ENCODE assay signal across 13 cellular contexts in the genomic region with DNA sequence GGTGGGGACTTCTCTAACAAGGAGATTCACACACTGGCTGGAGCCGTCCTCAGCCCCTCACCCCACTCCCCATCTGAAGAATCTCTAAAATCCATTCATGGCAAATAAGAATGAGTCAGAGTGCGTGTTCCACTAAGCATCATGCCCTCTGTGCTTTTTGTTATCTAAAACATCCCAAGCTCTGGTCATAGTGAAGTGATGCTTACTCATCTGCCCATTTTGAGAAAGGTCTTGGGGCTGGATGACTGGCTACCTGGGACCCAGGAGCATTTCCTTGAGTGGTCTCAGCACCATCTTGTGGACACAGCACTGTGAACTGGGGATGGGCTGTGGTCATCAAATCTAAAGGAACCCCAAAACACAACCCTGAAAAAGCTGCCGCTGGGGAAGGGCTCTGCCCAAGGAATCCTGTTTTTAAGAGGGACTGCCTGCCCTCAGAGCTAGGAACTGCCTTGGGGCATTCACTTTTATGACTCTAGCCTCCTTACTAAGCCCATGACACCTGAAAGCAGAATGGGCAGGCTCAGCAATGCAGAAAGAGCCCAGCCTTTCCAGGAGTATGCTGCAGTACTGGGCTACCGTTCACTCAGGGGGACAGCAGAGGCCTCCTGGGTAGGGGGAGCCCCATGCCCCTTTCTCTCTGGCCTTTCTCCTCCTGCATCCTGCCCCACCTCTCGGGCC. TPM values are rescaled to one million over a fixed set of nuclear protein-coding genes. Genes with fewer than 3 reads are reported as not detected.
DNase-seq lines count a peak whose midpoint lies in the region; ATAC-seq, FAIRE-seq and TF ChIP-seq lines count a peak whose summit lies in the region.
"Had no signal": no experiment of that assay in that cellular context is flagged by ENCODE, and none has a peak within 500 bp of the region (broad histone marks: within the 10 kb centered on the region; RNA-seq: fewer than 3 reads in every experiment).

No MANE protein-coding gene starts in this region.

- DNase-seq in CD4-positive, CD25-positive, alpha-beta regulatory T cell, result no peak
- DNase-seq in LHCN-M2 (ENCODE audit: low read depth) (peak; percentile 72), bronchial epithelial cell (ENCODE audit: low read depth) (peak; percentile 65), mesenchymal stem cell (peak; percentile 80), HK-2 (ENCODE audit: unreplicated experiment) (no peak), GM19238 (ENCODE audit: insufficient read length, low spot score) (no peak), GM20000 (ENCODE audit: low spot score) (no peak), NCI-H187 treated with DMSO at 0.1 percent for 48 hours (lab: John Stamatoyannopoulos, UW) (no peak)
- DNase-seq: activated CD4-positive, alpha-beta memory T cell treated with anti-CD3 and anti-CD28 coated beads for 36 hours; NCI-H446 treated with DMSO at 0.1 percent for 48 hours; right cardiac atrium had no signal

- H3K4me1 ChIP-seq in CD4-positive, CD25-positive, alpha-beta regulatory T cell (ENCODE audit: control insufficient read depth, insufficient read depth, low read length, poor library complexity, severe bottlenecking), result peaks cover 4% of the 10 kb centered on the region
- peaks cover 16% of the 10 kb centered on the region for H3K4me1 ChIP-seq in mesenchymal stem cell (ENCODE audit: control insufficient read depth, insufficient read depth, low read depth, low read length)

- H3K4me1 Mint-ChIP-seq in CD4-positive, CD25-positive, alpha-beta regulatory T cell, result peaks cover 23 to 72% (median 35%) of the 10 kb centered on the region in 4 donors

- no peak overlapping the region for H3K4me3 Mint-ChIP-seq in CD4-positive, CD25-positive, alpha-beta regulatory T cell
- H3K4me3 Mint-ChIP-seq: activated CD4-positive, alpha-beta memory T cell treated with anti-CD3 and anti-CD28 coated beads for 36 hours had no signal

- H3K27ac ChIP-seq in CD4-positive, CD25-positive, alpha-beta regulatory T cell (ENCODE audit: insufficient read depth, low read length, poor library complexity, severe bottlenecking), result no peak overlapping the region
- no peak overlapping the region for H3K27ac ChIP-seq in mesenchymal stem cell (ENCODE audit: low read length, poor library complexity, severe bottlenecking)

- no peak overlapping the region for H2BK15ac ChIP-seq in mesenchymal stem cell (ENCODE audit: low read depth, poor library complexity, severe bottlenecking)

- no peaks in the 10 kb centered on the region for H3K27me3 ChIP-seq in CD4-positive, CD25-positive, alpha-beta regulatory T cell (ENCODE audit: control insufficient read depth, insufficient read depth, low read length)
- no peaks in the 10 kb centered on the region for H3K27me3 ChIP-seq in bronchial epithelial cell (ENCODE audit: control insufficient read depth, insufficient read depth, low read length)
- H3K27me3 ChIP-seq in mesenchymal stem cell (ENCODE audit: control insufficient read depth in 1 of 2, insufficient read depth in 1 of 2, low read length in 2 of 2), result no peaks in the 10 kb centered on the region
- H3K27me3 ChIP-seq: adrenal gland had no signal

- H3K4ac ChIP-seq in mesenchymal stem cell (ENCODE audit: low read depth in 1 of 2, low read length in 2 of 2), result peak overlapping the region; percentile 8 to 60

- peaks cover 32% of the 10 kb centered on the region for H3K36me3 ChIP-seq in CD4-positive, CD25-positive, alpha-beta regulatory T cell (ENCODE audit: control insufficient read depth, insufficient read depth, low read length)
- peaks cover 3% of the 10 kb centered on the region for H3K36me3 ChIP-seq in bronchial epithelial cell (ENCODE audit: control insufficient read depth, insufficient read depth, low read length)
- H3K36me3 ChIP-seq in mesenchymal stem cell (ENCODE audit: control insufficient read depth in 1 of 2, insufficient read depth in 2 of 2, low read depth in 1 of 2, low read length in 2 of 2), result peaks cover 15 to 86% of the 10 kb centered on the region in 2 experiments

- ATAC-seq in CD4-positive, CD25-positive, alpha-beta regulatory T cell (ENCODE audit: low read depth in 2 of 2), result no peak

- H3K23ac ChIP-seq in mesenchymal stem cell (ENCODE audit: low read length in 2 of 2), result no peak overlapping the region

- peaks cover 33% of the 10 kb centered on the region for H3K79me1 ChIP-seq in mesenchymal stem cell (replicated peaks; ENCODE audit: low read length, poor library complexity, severe bottlenecking)

- H3K27me3 Mint-ChIP-seq in CD4-positive, CD25-positive, alpha-beta regulatory T cell, result no peaks in the 10 kb centered on the region
- H3K27me3 Mint-ChIP-seq: activated CD4-positive, alpha-beta memory T cell treated with anti-CD3 and anti-CD28 coated beads for 36 hours had no signal

- H4K91ac ChIP-seq in mesenchymal stem cell (ENCODE audit: low read length), result peak overlapping the region; percentile 85

- H3K27ac Mint-ChIP-seq in CD4-positive, CD25-positive, alpha-beta regulatory T cell, result peak overlapping the region; percentile 22 to 32 (median 26)
- H3K27ac Mint-ChIP-seq: activated CD4-positive, alpha-beta memory T cell treated with anti-CD3 and anti-CD28 coated beads for 36 hours had no signal

- H3K9me3 Mint-ChIP-seq in CD4-positive, CD25-positive, alpha-beta regulatory T cell, result no peaks in the 10 kb centered on the region

- no peak overlapping the region for H3K4me2 ChIP-seq in mesenchymal stem cell (ENCODE audit: low read length, poor library complexity, severe bottlenecking)

- peak overlapping the region; percentile 7 to 69 for H2BK12ac ChIP-seq in mesenchymal stem cell (ENCODE audit: low read length in 2 of 2)

- TF ChIP-seq CTCF in bronchial epithelial cell (IDR thresholded peaks at IDR 0.05; ENCODE audit: insufficient read depth, low read length, severe bottlenecking) (no peak), GM20000 (IDR thresholded peaks at IDR 0.05; ENCODE audit: extremely low read depth, missing control alignments) (no peak)

- 62% methylated on average over 5 of the region's 5 CpGs for WGBS in mesenchymal stem cell

- H2AK5ac ChIP-seq in mesenchymal stem cell (ENCODE audit: low read length, severe bottlenecking), result peak overlapping the region; percentile 2

- H3K18ac ChIP-seq in mesenchymal stem cell (ENCODE audit: low read depth in 1 of 2, low read length in 2 of 2), result peak overlapping the region; percentile 31 to 86

- H4K8ac ChIP-seq in mesenchymal stem cell (ENCODE audit: low read length), result peak overlapping the region; percentile 66

- peak overlapping the region; percentile 6 for H3K9ac ChIP-seq in mesenchymal stem cell (ENCODE audit: low read length)

- no peak overlapping the region for H2BK120ac ChIP-seq in mesenchymal stem cell (ENCODE audit: low read depth, low read length)

- H3K9me3 ChIP-seq in CD4-positive, CD25-positive, alpha-beta regulatory T cell (ENCODE audit: control insufficient read depth in 2 of 2, low read length in 2 of 2), result no peaks in the 10 kb centered on the region
- H3K9me3 ChIP-seq in mesenchymal stem cell (ENCODE audit: control insufficient read depth, low read length), result no peaks in the 10 kb centered on the region
- H3K9me3 ChIP-seq: adrenal gland had no signal

- H2BK5ac ChIP-seq in mesenchymal stem cell (ENCODE audit: low read depth, low read length, poor library complexity, severe bottlenecking), result no peak overlapping the region

- H3K14ac ChIP-seq in mesenchymal stem cell (ENCODE audit: low read length in 2 of 2), result peak overlapping the region in 1 of 2 experiments; percentile 19

- H2AFZ ChIP-seq in mesenchymal stem cell (ENCODE audit: low read depth, low read length), result no peak overlapping the region

- H3K36me3 Mint-ChIP-seq in CD4-positive, CD25-positive, alpha-beta regulatory T cell, result peaks cover 45% of the 10 kb centered on the region

- H3K4me3 ChIP-seq in CD4-positive, CD25-positive, alpha-beta regulatory T cell (ENCODE audit: low read depth, low read length), result no peak overlapping the region
- H3K4me3 ChIP-seq in bronchial epithelial cell (ENCODE audit: low read depth, low read length), result no peak overlapping the region
- H3K4me3 ChIP-seq in mesenchymal stem cell (ENCODE audit: insufficient read depth in 1 of 2, low read depth in 1 of 2, low read length in 2 of 2), result no peak overlapping the region
- H3K4me3 ChIP-seq: adrenal gland had no signal

- FAIRE-seq in bronchial epithelial cell (lab: Jason Lieb, UNC), result no peak
- FAIRE-seq: GM12891 had no signal

RNA-seq across cellular contexts. Expression of a gene that starts 53.5 kb away (rescaled TPM):
- total RNA-seq in CD4-positive, CD25-positive, alpha-beta regulatory T cell, result 75.7 TPM
- 100 to 1,000 TPM in 2 of 4 donors, 10 to 100 TPM in 2; 65.0 to 148 (median 116) TPM for polyA plus RNA-seq in CD4-positive, CD25-positive, alpha-beta regulatory T cell
- total RNA-seq in LHCN-M2 (2014; rRNA removed), result 153 and 164 TPM in 2 replicates
- 23.5 TPM for polyA plus RNA-seq in LHCN-M2 (2012)
- total RNA-seq in bronchial epithelial cell, result 59.0 and 61.2 TPM in 2 replicates
- polyA plus RNA-seq in mesenchymal stem cell (2013, experiment 1 of 2), result 42.0 TPM
- 39.5 TPM for polyA plus RNA-seq in mesenchymal stem cell (2013, experiment 2 of 2)

Comparison
In these comparisons a context has a peak if more than half of its experiments do, and no peak if none do; other contexts are left out.
1. DNase-seq: peak in LHCN-M2 (single experiment), bronchial epithelial cell (single experiment) and mesenchymal stem cell (single experiment); none in CD4-positive, CD25-positive, alpha-beta regulatory T cell (0 of 3), HK-2 (single experiment), GM19238 (single experiment), GM20000 (single experiment) and NCI-H187 treated with DMSO at 0.1 percent for 48 hours (single experiment).